Comparison of ENCODE assay signal across 23 cellular contexts in the genomic region with DNA sequence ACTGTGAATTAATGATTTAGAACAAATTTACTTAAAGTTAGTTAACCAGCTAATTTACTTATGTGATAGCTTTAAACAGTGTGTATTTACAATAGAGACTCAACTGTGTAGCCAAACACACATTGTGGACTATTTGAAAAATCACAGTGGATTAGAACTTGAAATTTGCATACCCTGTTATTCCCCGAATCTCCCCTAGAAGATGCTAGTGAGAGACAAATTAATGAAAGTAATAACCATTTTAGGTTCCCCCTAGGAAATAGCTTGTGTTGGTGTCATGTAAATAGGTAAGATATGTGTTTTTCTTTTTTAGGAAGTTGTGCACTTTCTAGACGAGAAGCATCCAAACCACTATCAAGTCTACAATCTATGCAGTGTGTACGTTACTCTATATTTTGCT.
DNase-seq lines count a peak whose midpoint lies in the region; ATAC-seq, FAIRE-seq and TF ChIP-seq lines count a peak whose summit lies in the region.
"Had no signal": no experiment of that assay in that cellular context is flagged by ENCODE, and none has a peak within 500 bp of the region (broad histone marks: within the 10 kb centered on the region; RNA-seq: fewer than 3 reads in every experiment).

No MANE protein-coding gene starts in this region.

- no peaks in the 10 kb centered on the region for H3K27me3 ChIP-seq in mammary epithelial cell (ENCODE audit: insufficient read depth, low read length)
- H3K27me3 ChIP-seq: breast epithelium, dorsolateral prefrontal cortex, Peyer's patch had no signal

- no peak overlapping the region for H3K27ac Mint-ChIP-seq in MCF 10A (ENCODE audit: low read depth, unreplicated experiment)
- H3K27ac Mint-ChIP-seq: activated T-helper 1 cell treated with anti-CD3 and anti-CD28 coated beads, Interleukin-12 subunit alpha, Interleukin-12 subunit beta, Interleukin-2, Interleukin-4 antibody, amounts not matched to agents 30 ng/mL and 10 ng/mL and 1 ng/mL, durations not matched to agents 14 hours and 24 hours and 36 hours; CD8-positive, alpha-beta T cell; natural killer cell treated with Interleukin-12 subunit alpha and Interleukin-12 subunit beta and Interleukin-15 and Interleukin-18, amount 100 ng/mL, for 72 hours; stimulated activated naive CD8-positive, alpha-beta T cell treated with anti-CD3 and anti-CD28 coated beads, Interleukin-15, Interleukin-2, amounts not matched to agents 100 ng/mL and 50 ng/mL, for 24 hours had no signal

- H3K9me3 Mint-ChIP-seq in MCF 10A (ENCODE audit: unreplicated experiment), result no peaks in the 10 kb centered on the region
- H3K9me3 Mint-ChIP-seq: activated T-helper 1 cell treated with anti-CD3 and anti-CD28 coated beads, Interleukin-12 subunit alpha, Interleukin-12 subunit beta, Interleukin-2, Interleukin-4 antibody, amounts not matched to agents 30 ng/mL and 10 ng/mL and 1 ng/mL, durations not matched to agents 14 hours and 24 hours and 36 hours; CD8-positive, alpha-beta T cell; natural killer cell treated with Interleukin-12 subunit alpha and Interleukin-12 subunit beta and Interleukin-15 and Interleukin-18, amount 100 ng/mL, for 72 hours; stimulated activated naive CD8-positive, alpha-beta T cell treated with anti-CD3 and anti-CD28 coated beads, Interleukin-15, Interleukin-2, amounts not matched to agents 100 ng/mL and 50 ng/mL, for 24 hours had no signal

- H3K4me3 Mint-ChIP-seq in MCF 10A (ENCODE audit: unreplicated experiment), result no peak overlapping the region
- H3K4me3 Mint-ChIP-seq: activated T-helper 1 cell treated with anti-CD3 and anti-CD28 coated beads, Interleukin-12 subunit alpha, Interleukin-12 subunit beta, Interleukin-2, Interleukin-4 antibody, amounts not matched to agents 30 ng/mL and 10 ng/mL and 1 ng/mL, durations not matched to agents 14 hours and 24 hours and 36 hours; CD8-positive, alpha-beta T cell; natural killer cell treated with Interleukin-12 subunit alpha and Interleukin-12 subunit beta and Interleukin-15 and Interleukin-18, amount 100 ng/mL, for 72 hours; stimulated activated naive CD8-positive, alpha-beta T cell treated with anti-CD3 and anti-CD28 coated beads, Interleukin-15, Interleukin-2, amounts not matched to agents 100 ng/mL and 50 ng/mL, for 24 hours had no signal

- CTCF ChIA-PET in mammary epithelial cell (lab: Charles Lee; ENCODE audit: low non-redundant PET) (no interaction called here), MCF 10A (lab: Yijun Ruan, JAX) (interaction anchor here (0.7 kb wide), 1 partner anchor 192 kb away, joined by 3 read pairs; no protein-coding TSS in a partner anchor)

- TF ChIP-seq CTCF in mammary epithelial cell (conservative IDR thresholded peaks at IDR 0.05 in 1 of 2, IDR thresholded peaks at IDR 0.05 in 1 of 2; ENCODE audit: extremely low read depth in 1 of 2, insufficient read depth in 1 of 2, low read depth in 1 of 2, low read length in 2 of 2) (peak; percentile 15 to 29), MCF 10A (IDR thresholded peaks at IDR 0.05; ENCODE audit: unreplicated experiment) (no peak)

- no peaks in the 10 kb centered on the region for H3K79me2 ChIP-seq in mammary epithelial cell (ENCODE audit: insufficient read depth, low read length)

- H3K27me3 Mint-ChIP-seq in MCF 10A (ENCODE audit: insufficient read depth, unreplicated experiment), result peaks cover 65% of the 10 kb centered on the region

- BruUV-seq in mammary epithelial cell (replicated peaks; lab: Mats Ljungman, UMichigan) (no TSS peak), MCF 10A (replicated peaks; lab: Mats Ljungman, UMichigan) (no TSS peak)

- H3K4me1 Mint-ChIP-seq in MCF 10A (ENCODE audit: insufficient read depth, unreplicated experiment), result no peaks in the 10 kb centered on the region

- no peak overlapping the region for H3K4me2 ChIP-seq in mammary epithelial cell (ENCODE audit: insufficient read depth, low read depth, low read length)

- H4K20me1 ChIP-seq in mammary epithelial cell (ENCODE audit: insufficient read depth, low read length), result no peaks in the 10 kb centered on the region

- 15% methylated on average over 3 of the region's 3 CpGs for WGBS in mammary epithelial cell (ENCODE audit: low coverage, missing lambda C conversion rate)

- dilution Hi-C loops in mammary epithelial cell (cut with HindIII; ENCODE audit: low sequenced_read_pairs), result no loop called here

- DNase-seq in mammary epithelial cell, result no peak
- no peak for DNase-seq in MCF 10A (ENCODE audit: unreplicated experiment)
- peak; percentile 0 to 7 for DNase-seq in Kasumi-1 (lab: John Stamatoyannopoulos, UW)
- no peak for DNase-seq in SKM-1 (lab: John Stamatoyannopoulos, UW; ENCODE audit: unreplicated experiment)
- DNase-seq in SW 1271 (lab: John Stamatoyannopoulos, UW), result no peak
- DNase-seq: activated CD8-positive, alpha-beta memory T cell treated with anti-CD3 and anti-CD28 coated beads for 24 hours; CD8-positive, alpha-beta T cell; dorsolateral prefrontal cortex; heart right ventricle; MG63; NCI-H2081; NCI-H526 treated with DMSO at 0.1 percent for 48 hours; Peyer's patch; trophoblast cell had no signal

- H3K4me3 ChIP-seq in mammary epithelial cell (replicated peaks in 1 of 3; ENCODE audit: insufficient read depth in 1 of 3, low read depth in 2 of 3, low read length in 3 of 3), result no peak overlapping the region
- H3K4me3 ChIP-seq: breast epithelium, dorsolateral prefrontal cortex, heart right ventricle, MG63, Peyer's patch had no signal

- FAIRE-seq in colon (lab: Jason Lieb, UNC), result peak; percentile 31
- FAIRE-seq: GM12892 had no signal

- no peak overlapping the region for H2AFZ ChIP-seq in mammary epithelial cell (ENCODE audit: low read depth, low read length)

- H3K9me3 ChIP-seq in mammary epithelial cell (replicated peaks; ENCODE audit: insufficient read depth, low read length), result no peaks in the 10 kb centered on the region
- H3K9me3 ChIP-seq: breast epithelium, MG63, Peyer's patch had no signal

- no peak overlapping the region for H3K9ac ChIP-seq in mammary epithelial cell (ENCODE audit: insufficient read depth, low read length)

- H3K27ac ChIP-seq in mammary epithelial cell (ENCODE audit: insufficient read depth, low read depth, low read length), result no peak overlapping the region
- H3K27ac ChIP-seq: breast epithelium, dorsolateral prefrontal cortex, heart right ventricle, Peyer's patch had no signal

- no peak for ATAC-seq in GM18498 (IDR thresholded peaks at IDR 0.05; ENCODE audit: unreplicated experiment)
- ATAC-seq in HG02970 (IDR thresholded peaks at IDR 0.05; ENCODE audit: low FRiP score, unreplicated experiment), result no peak
- ATAC-seq: CD8-positive, alpha-beta T cell; esophagus mucosa; heart right ventricle; natural killer cell treated with Interleukin-12 subunit alpha and Interleukin-12 subunit beta and Interleukin-15 and Interleukin-18, amount 100 ng/mL, for 72 hours had no signal

- POLR2A ChIA-PET in MCF 10A (lab: Yijun Ruan, JAX), result interaction anchor here (0.6 kb wide), 1 partner anchor 377 kb away, joined by 3 read pairs; no protein-coding TSS in a partner anchor

- no peaks in the 10 kb centered on the region for H3K36me3 ChIP-seq in mammary epithelial cell (ENCODE audit: insufficient read depth, low read length)
- H3K36me3 ChIP-seq: breast epithelium, heart right ventricle, MG63, Peyer's patch had no signal

- no peaks in the 10 kb centered on the region for H3K36me3 Mint-ChIP-seq in MCF 10A (ENCODE audit: insufficient read depth, unreplicated experiment)
- H3K36me3 Mint-ChIP-seq: CD8-positive, alpha-beta T cell; natural killer cell treated with Interleukin-12 subunit alpha and Interleukin-12 subunit beta and Interleukin-15 and Interleukin-18, amount 100 ng/mL, for 72 hours had no signal

- in situ Hi-C loops in mammary epithelial cell (cut with MboI; ENCODE audit: low sequenced_read_pairs in 2 of 2), result no loop called here

- intact Hi-C loops in mammary epithelial cell (cut with micrococcal nuclease), result no loop called here
- intact Hi-C loops in MCF 10A (cut with micrococcal nuclease), result no loop called here

- no peaks in the 10 kb centered on the region for H3K4me1 ChIP-seq in mammary epithelial cell (ENCODE audit: insufficient read depth, low read length)
- H3K4me1 ChIP-seq: breast epithelium, heart right ventricle, Peyer's patch had no signal

Comparison
In these comparisons a context has a peak if more than half of its experiments do, and no peak if none do; other contexts are left out.
1. DNase-seq: peak in Kasumi-1 (2 of 2); none in mammary epithelial cell (single experiment), MCF 10A (single experiment), SKM-1 (single experiment) and SW 1271 (0 of 2).